Comparison of ENCODE assay signal across 1 cellular context in the genomic region with DNA sequence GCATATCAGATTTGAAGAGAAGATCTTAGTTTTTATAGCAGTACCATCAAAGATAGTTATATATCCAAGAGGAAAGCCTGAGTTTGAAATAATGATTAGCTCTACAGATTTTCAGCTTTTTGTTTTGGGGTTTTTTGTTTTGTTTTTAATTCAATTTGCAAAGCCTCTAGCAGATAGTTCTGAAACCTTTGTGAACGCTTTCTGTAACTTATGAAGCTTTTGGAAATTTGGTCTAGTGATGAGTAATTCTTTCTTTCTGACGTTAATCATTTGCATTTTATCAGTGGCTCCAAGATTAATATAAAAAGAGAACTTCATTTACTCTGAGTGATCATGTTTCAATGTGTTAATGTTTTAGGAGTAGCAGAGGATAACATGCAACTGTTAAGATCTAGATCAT.
TF ChIP-seq lines count a peak whose summit lies in the region.

No MANE protein-coding gene starts in this region.

TF ChIP-seq in IMR-90, 13 proteins besides CTCF, POLR2A, EP300 and RAD21:
- no peak for TF ChIP-seq SMC3 (IDR thresholded peaks at IDR 0.05; ENCODE audit: low read depth, low read length)
- no peak for TF ChIP-seq MXI1 (IDR thresholded peaks at IDR 0.05; ENCODE audit: borderline replicate concordance, low read depth, low read length)
- TF ChIP-seq CHD1 (IDR thresholded peaks at IDR 0.05; ENCODE audit: low read depth, low read length), result no peak
- TF ChIP-seq, protein P1, sequence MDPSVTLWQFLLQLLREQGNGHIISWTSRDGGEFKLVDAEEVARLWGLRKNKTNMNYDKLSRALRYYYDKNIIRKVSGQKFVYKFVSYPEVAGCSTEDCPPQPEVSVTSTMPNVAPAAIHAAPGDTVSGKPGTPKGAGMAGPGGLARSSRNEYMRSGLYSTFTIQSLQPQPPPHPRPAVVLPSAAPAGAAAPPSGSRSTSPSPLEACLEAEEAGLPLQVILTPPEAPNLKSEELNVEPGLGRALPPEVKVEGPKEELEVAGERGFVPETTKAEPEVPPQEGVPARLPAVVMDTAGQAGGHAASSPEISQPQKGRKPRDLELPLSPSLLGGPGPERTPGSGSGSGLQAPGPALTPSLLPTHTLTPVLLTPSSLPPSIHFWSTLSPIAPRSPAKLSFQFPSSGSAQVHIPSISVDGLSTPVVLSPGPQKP (IDR thresholded peaks at IDR 0.05; ENCODE audit: borderline replicate concordance, low read depth, low read length), result no peak
- TF ChIP-seq MAFK (IDR thresholded peaks at IDR 0.05; ENCODE audit: low read depth, low read length), result no peak
- TF ChIP-seq, protein P2, sequence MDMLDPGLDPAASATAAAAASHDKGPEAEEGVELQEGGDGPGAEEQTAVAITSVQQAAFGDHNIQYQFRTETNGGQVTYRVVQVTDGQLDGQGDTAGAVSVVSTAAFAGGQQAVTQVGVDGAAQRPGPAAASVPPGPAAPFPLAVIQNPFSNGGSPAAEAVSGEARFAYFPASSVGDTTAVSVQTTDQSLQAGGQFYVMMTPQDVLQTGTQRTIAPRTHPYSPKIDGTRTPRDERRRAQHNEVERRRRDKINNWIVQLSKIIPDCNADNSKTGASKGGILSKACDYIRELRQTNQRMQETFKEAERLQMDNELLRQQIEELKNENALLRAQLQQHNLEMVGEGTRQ (IDR thresholded peaks at IDR 0.05; ENCODE audit: low read depth, low read length), result no peak
- TF ChIP-seq RCOR1 (IDR thresholded peaks at IDR 0.05; ENCODE audit: insufficient replicate concordance, low read length), result no peak
- TF ChIP-seq FOS (IDR thresholded peaks at IDR 0.05; ENCODE audit: low read depth, low read length), result no peak
- TF ChIP-seq MAZ (IDR thresholded peaks at IDR 0.05; ENCODE audit: borderline replicate concordance, low read depth, low read length), result no peak
TF ChIP-seq in IMR-90: peak in this region for 0.
